ENCODE assay signal across 13 cellular contexts in the genomic region with DNA sequence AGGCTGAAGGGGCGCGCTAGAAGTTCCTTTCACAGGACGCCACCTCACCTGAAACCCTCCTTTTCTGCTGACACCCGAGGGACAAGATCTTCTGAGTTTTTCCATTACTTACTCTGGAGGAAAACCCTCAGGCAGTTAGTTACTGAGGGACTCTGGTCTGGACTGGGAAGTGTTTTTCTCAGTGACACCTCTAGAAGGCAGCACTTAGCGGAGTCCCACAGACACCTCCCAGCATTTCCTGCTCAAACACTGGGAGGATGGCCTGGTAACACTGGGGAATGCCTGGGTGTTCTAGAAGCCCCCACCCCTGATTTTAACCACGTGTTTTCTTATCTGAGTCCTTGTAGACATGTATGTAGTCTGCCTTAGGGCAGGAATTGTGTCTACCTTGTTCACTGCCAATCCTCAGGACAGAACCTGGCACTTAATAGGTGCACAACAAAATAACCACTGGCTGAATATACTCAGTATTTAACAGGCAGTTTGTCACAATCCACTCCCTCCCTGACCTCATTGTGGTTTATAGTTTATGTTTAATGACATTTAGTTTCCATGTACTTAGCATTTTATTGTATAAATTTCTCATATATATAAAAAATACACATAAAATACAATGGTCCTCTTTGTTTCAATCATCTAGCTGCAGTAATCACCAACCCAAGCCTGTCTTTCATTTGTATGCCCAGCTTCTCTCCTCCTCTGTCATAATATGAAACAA. TPM values are rescaled to one million over a fixed set of nuclear protein-coding genes. Genes with fewer than 3 reads are reported as not detected.
A peak's percentile ranks its signal among the peaks of the same experiment; 100 is the strongest.
DNase-seq lines count a peak whose midpoint lies in the region; ATAC-seq and TF ChIP-seq lines count a peak whose summit lies in the region.
"Had no signal": no experiment of that assay in that cellular context is flagged by ENCODE, and none has a peak within 500 bp of the region (broad histone marks: within the 10 kb centered on the region; RNA-seq: fewer than 3 reads in every experiment).

No MANE protein-coding gene starts in this region.

- H3K9me3 ChIP-seq in CD4-positive, alpha-beta T cell (ENCODE audit: control insufficient read depth, low read length) = no peaks in the 10 kb centered on the region
- H3K9me3 ChIP-seq in HEK293 (ENCODE audit: control insufficient read depth, insufficient read depth, low read depth, low read length) (no peaks in the 10 kb centered on the region), WERI-Rb-1 (ENCODE audit: severe bottlenecking) (peaks cover 4% of the 10 kb centered on the region), Peyer's patch (no peaks in the 10 kb centered on the region)

- TF ChIP-seq POLR2A in Peyer's patch (IDR thresholded peaks at IDR 0.05) (no peak), GM18505 (IDR thresholded peaks at IDR 0.05; ENCODE audit: borderline replicate concordance, extremely low read depth, insufficient read depth, insufficient read length) (no peak)

- H3K27ac Mint-ChIP-seq in CD4-positive, alpha-beta T cell = no peak overlapping the region

- H3K4me1 ChIP-seq in HEK293 (ENCODE audit: control insufficient read depth, insufficient read depth, low read length) (no peaks in the 10 kb centered on the region), Peyer's patch (no peaks in the 10 kb centered on the region)

- POLR2A ChIA-PET in CD4-positive, alpha-beta T cell (lab: Charles Lee) = no interaction called here
- POLR2A ChIA-PET in HEK293 (lab: Yijun Ruan, JAX) = no interaction called here

- H3K4me3 ChIP-seq in HEK293 (ENCODE audit: low read depth, low read length) = no peak overlapping the region
- H3K4me3 ChIP-seq in WERI-Rb-1 (ENCODE audit: low read depth, low read length) = no peak overlapping the region
- no peak overlapping the region for H3K4me3 ChIP-seq in Peyer's patch
- H3K4me3 ChIP-seq: dorsolateral prefrontal cortex, HAP-1 had no signal

- no peaks in the 10 kb centered on the region for H3K36me3 Mint-ChIP-seq in CD4-positive, alpha-beta T cell (ENCODE audit: low read depth)

- no peak for DNase-seq in CD4-positive, alpha-beta T cell
- peak; percentile 35 for DNase-seq in WERI-Rb-1
- DNase-seq in islet precursor cell = peak; percentile 67
- DNase-seq in Peyer's patch = no peak
- DNase-seq: dorsolateral prefrontal cortex, SIG-M5 had no signal

- no peaks in the 10 kb centered on the region for H3K9me3 Mint-ChIP-seq in CD4-positive, alpha-beta T cell

- no peak overlapping the region for H3K27ac ChIP-seq in CD4-positive, alpha-beta T cell (ENCODE audit: low read depth, low read length)
- no peak overlapping the region for H3K27ac ChIP-seq in HEK293 (ENCODE audit: extremely low read depth, low read depth, low read length)
- H3K27ac ChIP-seq in WERI-Rb-1 = no peak overlapping the region
- H3K27ac ChIP-seq in Peyer's patch = no peak overlapping the region
- H3K27ac ChIP-seq: dorsolateral prefrontal cortex had no signal

- peaks cover 22% of the 10 kb centered on the region for H3K27me3 Mint-ChIP-seq in CD4-positive, alpha-beta T cell

- no peaks in the 10 kb centered on the region for H3K27me3 ChIP-seq in CD4-positive, alpha-beta T cell (ENCODE audit: control insufficient read depth, insufficient read depth, low read length)
- H3K27me3 ChIP-seq in WERI-Rb-1 (ENCODE audit: insufficient read depth, low read depth, severe bottlenecking) (no peaks in the 10 kb centered on the region), Peyer's patch (no peaks in the 10 kb centered on the region)

- CTCF ChIA-PET in CD4-positive, alpha-beta T cell (lab: Charles Lee) = no interaction called here
- CTCF ChIA-PET in HEK293 (lab: Yijun Ruan, JAX) = interaction anchor here (0.7 to 1.0 kb wide), 2 partner anchors 49 to 90 kb away, joined by 3 read pairs; no protein-coding TSS in a partner anchor

- ATAC-seq in CD4-positive, alpha-beta T cell (ENCODE audit: poor library complexity) = no peak
- ATAC-seq in GM19324 (IDR thresholded peaks at IDR 0.05; ENCODE audit: low FRiP score, unreplicated experiment) = no peak
- no peak for ATAC-seq in GM18505 (IDR thresholded peaks at IDR 0.05; ENCODE audit: unreplicated experiment)
- ATAC-seq in HG03342 (IDR thresholded peaks at IDR 0.05; ENCODE audit: unreplicated experiment) = no peak

- intact Hi-C loops in CD4-positive, alpha-beta T cell (cut with DNase I, micrococcal nuclease) = no loop called here

- H3K4me3 Mint-ChIP-seq in CD4-positive, alpha-beta T cell = no peak overlapping the region

- no peaks in the 10 kb centered on the region for H3K4me1 Mint-ChIP-seq in CD4-positive, alpha-beta T cell (ENCODE audit: low read depth)

- TF ChIP-seq CTCF in CD4-positive, alpha-beta T cell (IDR thresholded peaks at IDR 0.05) = peak; percentile 20
- TF ChIP-seq CTCF in HEK293 (tag by site-specific recombination; IDR thresholded peaks at IDR 0.05) (no peak), WERI-Rb-1 (IDR thresholded peaks at IDR 0.05; ENCODE audit: low read depth, low read length) (peak; percentile 59), Peyer's patch (IDR thresholded peaks at IDR 0.05) (peak in 3 of 6 experiments; percentile 14 to 30 (median 26))

- H3K36me3 ChIP-seq in HEK293 (ENCODE audit: control insufficient read depth in 2 of 2, insufficient read depth in 1 of 2, low read length in 2 of 2) (no peaks in the 10 kb centered on the region), WERI-Rb-1 (no peaks in the 10 kb centered on the region), Peyer's patch (no peaks in the 10 kb centered on the region)
- H3K36me3 ChIP-seq: HAP-1 had no signal

TF ChIP-seq in HEK293, 187 proteins besides CTCF, POLR2A, EP300 and RAD21:
- TF ChIP-seq ZNF664 (tag by site-specific recombination; IDR thresholded peaks at IDR 0.05) (0 out of 2 replicates have a peak, but pooled peaks have one; percentile 32), ZNF248 (tag by site-specific recombination; IDR thresholded peaks at IDR 0.05) (no peak)
- TF ChIP-seq, protein P1, sequence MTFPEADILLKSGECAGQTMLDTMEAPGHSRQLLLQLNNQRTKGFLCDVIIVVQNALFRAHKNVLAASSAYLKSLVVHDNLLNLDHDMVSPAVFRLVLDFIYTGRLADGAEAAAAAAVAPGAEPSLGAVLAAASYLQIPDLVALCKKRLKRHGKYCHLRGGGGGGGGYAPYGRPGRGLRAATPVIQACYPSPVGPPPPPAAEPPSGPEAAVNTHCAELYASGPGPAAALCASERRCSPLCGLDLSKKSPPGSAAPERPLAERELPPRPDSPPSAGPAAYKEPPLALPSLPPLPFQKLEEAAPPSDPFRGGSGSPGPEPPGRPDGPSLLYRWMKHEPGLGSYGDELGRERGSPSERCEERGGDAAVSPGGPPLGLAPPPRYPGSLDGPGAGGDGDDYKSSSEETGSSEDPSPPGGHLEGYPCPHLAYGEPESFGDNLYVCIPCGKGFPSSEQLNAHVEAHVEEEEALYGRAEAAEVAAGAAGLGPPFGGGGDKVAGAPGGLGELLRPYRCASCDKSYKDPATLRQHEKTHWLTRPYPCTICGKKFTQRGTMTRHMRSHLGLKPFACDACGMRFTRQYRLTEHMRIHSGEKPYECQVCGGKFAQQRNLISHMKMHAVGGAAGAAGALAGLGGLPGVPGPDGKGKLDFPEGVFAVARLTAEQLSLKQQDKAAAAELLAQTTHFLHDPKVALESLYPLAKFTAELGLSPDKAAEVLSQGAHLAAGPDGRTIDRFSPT (tag by site-specific recombination; IDR thresholded peaks at IDR 0.05) = no peak

RNA-seq across cellular contexts. Expression of a gene that starts 4.8 kb away (rescaled TPM):
- not detected for total RNA-seq in CD4-positive, alpha-beta T cell
- total RNA-seq in Peyer's patch = not detected
- total RNA-seq: dorsolateral prefrontal cortex, lung microvascular endothelial cell, skeletal muscle tissue had no signal

Comparison
In these comparisons a context has a peak if more than half of its experiments do, and no peak if none do; other contexts are left out.
1. DNase-seq: peak in WERI-Rb-1 (single experiment) and islet precursor cell (single experiment); none in CD4-positive, alpha-beta T cell (0 of 10) and Peyer's patch (0 of 3).